1 cellular context compared by ENCODE assay signal in genomic region chr21:42878993-42879787, GRCh38.
TF ChIP-seq lines count a peak whose summit lies in the region.

WDR4 (minus strand) TSS chr21:42879539; CDS start chr21:42879495, 44 bp downstream.

TF ChIP-seq in WTC11, 78 proteins besides CTCF, POLR2A, EP300 and RAD21 (continued from another document):
- no peak for TF ChIP-seq PRDM15 (CRISPR knock-in tag; IDR thresholded peaks at IDR 0.05)
- TF ChIP-seq MAX (CRISPR knock-in tag; IDR thresholded peaks at IDR 0.05), result peak; percentile 97
- TF ChIP-seq CREM (CRISPR knock-in tag; IDR thresholded peaks at IDR 0.05), result peak; percentile 99
- TF ChIP-seq USF2 (CRISPR knock-in tag; IDR thresholded peaks at IDR 0.05), result peak; percentile 95
- TF ChIP-seq CDX4 (CRISPR knock-in tag; IDR thresholded peaks at IDR 0.05; ENCODE audit: borderline replicate concordance), result no peak
- no peak for TF ChIP-seq JAZF1 (CRISPR knock-in tag; IDR thresholded peaks at IDR 0.05)
- no peak for TF ChIP-seq ERG (CRISPR knock-in tag; IDR thresholded peaks at IDR 0.05)
- TF ChIP-seq SMAD4 (CRISPR knock-in tag; IDR thresholded peaks at IDR 0.05), result no peak
- no peak for TF ChIP-seq MLX (CRISPR knock-in tag; IDR thresholded peaks at IDR 0.05)
- 0 out of 2 replicates have a peak, but pooled peaks have one; percentile 70 for TF ChIP-seq ZNF281 (CRISPR knock-in tag; IDR thresholded peaks at IDR 0.05)
- TF ChIP-seq EMX1 (CRISPR knock-in tag; IDR thresholded peaks at IDR 0.05), result no peak
- peak; percentile 97 for TF ChIP-seq USF1 (CRISPR knock-in tag; IDR thresholded peaks at IDR 0.05)
- TF ChIP-seq GRHL2 (CRISPR knock-in tag; IDR thresholded peaks at IDR 0.05; ENCODE audit: insufficient replicate concordance, severe bottlenecking), result no peak
- TF ChIP-seq AFF4 (CRISPR knock-in tag; IDR thresholded peaks at IDR 0.05; ENCODE audit: borderline replicate concordance), result no peak
- no peak for TF ChIP-seq NFATC4 (CRISPR knock-in tag; IDR thresholded peaks at IDR 0.05)
- no peak for TF ChIP-seq ATF2 (CRISPR knock-in tag; IDR thresholded peaks at IDR 0.05; ENCODE audit: borderline replicate concordance, low read depth)
- no peak for TF ChIP-seq ZNF121 (CRISPR knock-in tag; IDR thresholded peaks at IDR 0.05)
- no peak for TF ChIP-seq ZMAT4 (CRISPR knock-in tag; IDR thresholded peaks at IDR 0.05)
- TF ChIP-seq FOXP1 (CRISPR knock-in tag; IDR thresholded peaks at IDR 0.05; ENCODE audit: borderline replicate concordance), result peak; percentile 88
- no peak for TF ChIP-seq E2F4 (CRISPR knock-in tag; IDR thresholded peaks at IDR 0.05; ENCODE audit: borderline replicate concordance, low read depth)
- no peak for TF ChIP-seq MXD4 (CRISPR knock-in tag; IDR thresholded peaks at IDR 0.05; ENCODE audit: borderline replicate concordance)
- TF ChIP-seq ZBTB21 (CRISPR knock-in tag; IDR thresholded peaks at IDR 0.05; ENCODE audit: borderline replicate concordance), result no peak
- TF ChIP-seq ZNF263 (CRISPR knock-in tag; IDR thresholded peaks at IDR 0.05; ENCODE audit: low read depth), result peak; percentile 58; the same call in 1 of the 2 replicates
- TF ChIP-seq SOX15 (CRISPR knock-in tag; IDR thresholded peaks at IDR 0.05), result no peak
- TF ChIP-seq FOXK1 (CRISPR knock-in tag; IDR thresholded peaks at IDR 0.05), result peak; percentile 96
- TF ChIP-seq NR3C1 (CRISPR knock-in tag; conservative IDR thresholded peaks at IDR 0.05; ENCODE audit: low read depth), result no peak
- no peak for TF ChIP-seq ATF6 (CRISPR knock-in tag; IDR thresholded peaks at IDR 0.05)
- peak; percentile 77; the same call in 1 of the 2 replicates for TF ChIP-seq ATF1 (CRISPR knock-in tag; IDR thresholded peaks at IDR 0.05)
- no peak for TF ChIP-seq ETV6 (CRISPR knock-in tag; IDR thresholded peaks at IDR 0.05)
- no peak for TF ChIP-seq CBFB (CRISPR knock-in tag; IDR thresholded peaks at IDR 0.05; ENCODE audit: low read depth)
- no peak for TF ChIP-seq HMGA2 (CRISPR knock-in tag; IDR thresholded peaks at IDR 0.05)
- peak; percentile 73 for TF ChIP-seq NFYB (CRISPR knock-in tag; conservative IDR thresholded peaks at IDR 0.05; ENCODE audit: low read depth)
